16 cellular contexts compared by ENCODE assay signal in the genomic region with DNA sequence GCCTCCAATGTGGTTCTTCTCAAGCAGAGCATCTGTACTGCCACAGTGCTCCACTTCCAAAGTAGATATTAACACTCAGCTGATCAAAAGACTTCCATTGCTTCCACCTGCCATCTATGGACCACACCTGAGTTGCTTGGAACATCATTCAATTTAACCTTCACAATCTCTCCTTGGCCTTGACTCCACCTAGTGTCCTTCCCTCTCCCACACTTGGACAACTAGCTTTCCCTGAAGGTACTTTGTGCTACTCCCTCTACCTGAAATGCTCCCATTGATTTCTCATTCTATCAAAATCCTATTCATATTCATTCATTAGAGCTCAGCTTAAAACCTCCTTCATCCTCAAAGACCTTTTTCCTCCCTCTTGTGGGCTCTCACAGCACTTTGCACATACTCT. TPM values are rescaled to one million over a fixed set of nuclear protein-coding genes. Genes with fewer than 3 reads are reported as not detected.
A peak's percentile ranks its signal among the peaks of the same experiment; 100 is the strongest.
DNase-seq lines count a peak whose midpoint lies in the region; ATAC-seq and TF ChIP-seq lines count a peak whose summit lies in the region.
"Had no signal": no experiment of that assay in that cellular context is flagged by ENCODE, and none has a peak within 500 bp of the region (broad histone marks: within the 10 kb centered on the region; RNA-seq: fewer than 3 reads in every experiment).

No MANE protein-coding gene starts in this region.

- no peak overlapping the region for H2AFZ ChIP-seq in SK-N-SH (ENCODE audit: low read depth)
- H2AFZ ChIP-seq in OCI-LY7 (ENCODE audit: low read length), result no peak overlapping the region

- H3K4me1 ChIP-seq in SK-N-SH (ENCODE audit: control insufficient read depth in 1 of 2, insufficient read depth in 2 of 2, low read depth in 1 of 2, low read length in 1 of 2) (peaks cover 0 to 20% of the 10 kb centered on the region in 2 experiments; a peak in 2 of 4 replicates), foreskin keratinocyte (peaks cover 14% of the 10 kb centered on the region), upper lobe of right lung (no peaks in the 10 kb centered on the region), OCI-LY7 (ENCODE audit: insufficient read depth, low read length, poor library complexity, severe bottlenecking) (no peaks in the 10 kb centered on the region)
- H3K4me1 ChIP-seq: upper lobe of left lung had no signal

- no peaks in the 10 kb centered on the region for H3K79me2 ChIP-seq in SK-N-SH (ENCODE audit: insufficient read depth)
- no peaks in the 10 kb centered on the region for H3K79me2 ChIP-seq in OCI-LY7 (ENCODE audit: insufficient read depth, low read depth, low read length)

- intact Hi-C loops in upper lobe of right lung (cut with DNase I), result no loop called here
- intact Hi-C loops in OCI-LY7 (cut with micrococcal nuclease; ENCODE audit: unreplicated experiment), result no loop called here

- no peaks in the 10 kb centered on the region for H3K9me3 ChIP-seq in SK-N-SH
- H3K9me3 ChIP-seq in upper lobe of right lung, result no peaks in the 10 kb centered on the region
- no peaks in the 10 kb centered on the region for H3K9me3 ChIP-seq in OCI-LY7 (ENCODE audit: low read length)
- H3K9me3 ChIP-seq: upper lobe of left lung had no signal

- H3K4me1 Mint-ChIP-seq in WTC11, result peaks cover 13% of the 10 kb centered on the region
- H3K4me1 Mint-ChIP-seq: activated naive CD8-positive, alpha-beta T cell treated with anti-CD3 and anti-CD28 coated beads, Interleukin-2, amount 10 ng/mL, durations not matched to agents 7 days and 5 days; T-cell had no signal

- CTCF ChIA-PET in SK-N-SH (lab: Yijun Ruan, JAX) (interaction anchor here (1.1 to 3.1 kb wide), 2 partner anchors 114 to 116 kb away, joined by 3 to 15 read pairs; no protein-coding TSS in a partner anchor), WTC11 (lab: Charles Lee) (interaction anchor here (0.9 to 3.5 kb wide), 4 partner anchors 48 to 145 kb away, joined by 3 to 20 read pairs (median 3); no protein-coding TSS in a partner anchor), OCI-LY7 (lab: Charles Lee; ENCODE audit: unreplicated experiment) (no interaction called here)

- no peaks in the 10 kb centered on the region for H3K9me3 Mint-ChIP-seq in WTC11
- H3K9me3 Mint-ChIP-seq: activated naive CD8-positive, alpha-beta T cell treated with anti-CD3 and anti-CD28 coated beads, Interleukin-2, amount 10 ng/mL, durations not matched to agents 7 days and 5 days; mesothelial cell of epicardium; T-cell had no signal

- no peak overlapping the region for H3K4me3 Mint-ChIP-seq in WTC11
- H3K4me3 Mint-ChIP-seq: activated naive CD8-positive, alpha-beta T cell treated with anti-CD3 and anti-CD28 coated beads, Interleukin-2, amount 10 ng/mL, durations not matched to agents 7 days and 5 days; mesothelial cell of epicardium; T-cell had no signal

- H3K27me3 Mint-ChIP-seq in WTC11 (ENCODE audit: low read depth), result no peaks in the 10 kb centered on the region

- H3K9me2 ChIP-seq in SK-N-SH, result no peaks in the 10 kb centered on the region
- no peaks in the 10 kb centered on the region for H3K9me2 ChIP-seq in OCI-LY7 (ENCODE audit: insufficient read depth, low read length)

- no peaks in the 10 kb centered on the region for H3F3A ChIP-seq in SK-N-SH (replicated peaks; ENCODE audit: insufficient read depth)

- no peak for DNase-seq in SK-N-SH
- no peak for DNase-seq in WTC11 (ENCODE audit: low spot score)
- DNase-seq in foreskin keratinocyte, result peak in 1 of 2 donors; percentile 29
- DNase-seq in upper lobe of right lung, result no peak
- no peak for DNase-seq in OCI-LY7 (ENCODE audit: low spot score)
- DNase-seq: activated CD4-positive, CD25-positive, alpha-beta regulatory T cell treated with anti-CD3 and anti-CD28 coated beads, Interleukin-2, amount 50 U/mL, for 72 hours; activated naive CD8-positive, alpha-beta T cell treated with anti-CD3 and anti-CD28 coated beads, Interleukin-2, amount 10 ng/mL, durations not matched to agents 7 days and 5 days; activated T-cell treated with anti-CD3 and anti-CD28 coated beads for 4 hours; NCI-H2081 treated with DMSO at 0.1 percent for 48 hours; stimulated activated CD4-positive, alpha-beta T cell treated with anti-CD3 and anti-CD28 coated beads, Interleukin-15, amount 100 ng/mL, for 24 hours; T-cell; upper lobe of left lung had no signal

- BruUV-seq in OCI-LY7 (replicated peaks; lab: Mats Ljungman, UMichigan), result no TSS peak

- no peak overlapping the region for H3K9ac ChIP-seq in SK-N-SH

- H4K20me1 ChIP-seq in SK-N-SH (ENCODE audit: insufficient read depth) (no peaks in the 10 kb centered on the region), OCI-LY7 (ENCODE audit: insufficient read depth, low read length) (no peaks in the 10 kb centered on the region)

- no peak for ATAC-seq in SK-N-SH treated with all-trans-retinoic acid at 6 μM for 48 hours
- ATAC-seq in WTC11, result peak; percentile 34; the same call in 1 of the 2 replicates
- no peak for ATAC-seq in foreskin keratinocyte
- peak; percentile 74 for ATAC-seq in upper lobe of right lung
- ATAC-seq in GM19452 (IDR thresholded peaks at IDR 0.05; ENCODE audit: unreplicated experiment), result no peak
- no peak for ATAC-seq in HG03460 (IDR thresholded peaks at IDR 0.05; ENCODE audit: unreplicated experiment)
- ATAC-seq: T-cell had no signal

- H3K4me2 ChIP-seq in SK-N-SH (no peak overlapping the region), OCI-LY7 (ENCODE audit: low read length) (no peak overlapping the region)

- TF ChIP-seq RAD21 in SK-N-SH (IDR thresholded peaks at IDR 0.05; ENCODE audit: low read length), result no peak

- no peak overlapping the region for H3K27ac Mint-ChIP-seq in WTC11
- H3K27ac Mint-ChIP-seq: activated naive CD8-positive, alpha-beta T cell treated with anti-CD3 and anti-CD28 coated beads, Interleukin-2, amount 10 ng/mL, durations not matched to agents 7 days and 5 days; mesothelial cell of epicardium; T-cell had no signal

- H3K27ac ChIP-seq in SK-N-SH (ENCODE audit: low read depth in 2 of 2, low read length in 1 of 2), result peak overlapping the region in 1 of 2 experiments; percentile 60; a peak in 1 of 4 replicates
- no peak overlapping the region for H3K27ac ChIP-seq in foreskin keratinocyte
- H3K27ac ChIP-seq in upper lobe of right lung, result no peak overlapping the region
- H3K27ac ChIP-seq in OCI-LY7 (ENCODE audit: low read depth, low read length, poor library complexity, severe bottlenecking), result no peak overlapping the region
- H3K27ac ChIP-seq: upper lobe of left lung had no signal

- H3K36me3 Mint-ChIP-seq in WTC11, result no peaks in the 10 kb centered on the region
- H3K36me3 Mint-ChIP-seq: activated naive CD8-positive, alpha-beta T cell treated with anti-CD3 and anti-CD28 coated beads, Interleukin-2, amount 10 ng/mL, durations not matched to agents 7 days and 5 days; mesothelial cell of epicardium; T-cell had no signal

- peak; percentile 19 for TF ChIP-seq CTCF in SK-N-SH (IDR thresholded peaks at IDR 0.05)
- TF ChIP-seq CTCF in WTC11 (IDR thresholded peaks at IDR 0.05), result no peak
- peak; percentile 54 for TF ChIP-seq CTCF in foreskin keratinocyte (conservative IDR thresholded peaks at IDR 0.05)
- TF ChIP-seq CTCF in upper lobe of right lung (IDR thresholded peaks at IDR 0.05), result peak; percentile 21
- no peak for TF ChIP-seq CTCF in OCI-LY7 (conservative IDR thresholded peaks at IDR 0.05; ENCODE audit: low read length)

- H3K27me3 ChIP-seq in SK-N-SH (ENCODE audit: insufficient read depth) (no peaks in the 10 kb centered on the region), foreskin keratinocyte (no peaks in the 10 kb centered on the region), upper lobe of right lung (no peaks in the 10 kb centered on the region)
- H3K27me3 ChIP-seq: upper lobe of left lung had no signal

- H3K4me3 ChIP-seq in SK-N-SH (ENCODE audit: low read depth in 2 of 2, low read length in 1 of 2) (no peak overlapping the region), upper lobe of right lung (no peak overlapping the region), OCI-LY7 (ENCODE audit: low read depth, low read length, poor library complexity, severe bottlenecking) (no peak overlapping the region)
- H3K4me3 ChIP-seq: upper lobe of left lung had no signal

- POLR2A ChIA-PET in SK-N-SH (lab: Yijun Ruan, JAX), result interaction anchor here (1.2 to 1.7 kb wide), 2 partner anchors 48 to 49 kb away, joined by 3 read pairs; partner anchors contain the start of gene SEPTIN10
- POLR2A ChIA-PET in WTC11 (lab: Charles Lee), result no interaction called here
- POLR2A ChIA-PET in OCI-LY7 (lab: Charles Lee), result no interaction called here

- no peaks in the 10 kb centered on the region for H3K36me3 ChIP-seq in SK-N-SH (replicated peaks in 1 of 2; ENCODE audit: control insufficient read depth in 1 of 2, insufficient read depth in 2 of 2, low read length in 1 of 2)
- no peaks in the 10 kb centered on the region for H3K36me3 ChIP-seq in upper lobe of right lung
- no peaks in the 10 kb centered on the region for H3K36me3 ChIP-seq in OCI-LY7 (ENCODE audit: insufficient read depth, low read length)
- H3K36me3 ChIP-seq: upper lobe of left lung had no signal

- no peak for TF ChIP-seq EP300 in SK-N-SH (IDR thresholded peaks at IDR 0.05; ENCODE audit: borderline replicate concordance in 1 of 2, low read depth in 1 of 2, low read length in 1 of 2)

TF ChIP-seq in WTC11, 78 proteins besides CTCF, POLR2A, EP300 and RAD21 (continues in another document):
- no peak for TF ChIP-seq CBFB (CRISPR knock-in tag; IDR thresholded peaks at IDR 0.05; ENCODE audit: low read depth)

RNA-seq across cellular contexts. Expression of gene SOWAHC, which starts 48.7 kb away (rescaled TPM):
- polyA plus RNA-seq in SK-N-SH (2012; rRNA removed) (2.4 and 2.9 TPM in 2 replicates), foreskin keratinocyte (10.1 and 11.5 TPM in 2 replicates)
- polyA plus RNA-seq in SK-N-SH (2012; cell fraction: cytosol; rRNA removed), result 3.1 and 3.4 TPM in 2 replicates
- 2.2 and 2.4 TPM in 2 replicates for polyA plus RNA-seq in SK-N-SH (2012; cell fraction: nucleus; rRNA removed)
- total RNA-seq in WTC11 (2021) (14.2 to 18.6 TPM (median 14.5 TPM) in 3 replicates), foreskin keratinocyte (30.8 and 31.2 TPM in 2 replicates), upper lobe of right lung (19.9 TPM), OCI-LY7 (2022) (not detected in 2 replicates)
- total RNA-seq in OCI-LY7 (2014; rRNA removed; shearing (Covaris generic)), result not detected in 2 replicates

RNA-seq across cellular contexts. Expression of gene SEPTIN10, which starts 49.1 kb away (rescaled TPM):
- 39.1 and 46.5 TPM in 2 replicates for polyA plus RNA-seq in SK-N-SH (2012; rRNA removed)
- 61.3 and 64.1 TPM in 2 replicates for polyA plus RNA-seq in SK-N-SH (2012; cell fraction: cytosol; rRNA removed)
- polyA plus RNA-seq in SK-N-SH (2012; cell fraction: nucleus; rRNA removed), result 21.0 and 32.9 TPM in 2 replicates
- 86.8 to 92.1 TPM (median 90.1 TPM) in 3 replicates for total RNA-seq in WTC11 (2021)
- 93.4 and 100 TPM in 2 replicates for total RNA-seq in foreskin keratinocyte
- polyA plus RNA-seq in foreskin keratinocyte, result 31.6 and 37.3 TPM in 2 replicates
- 83.7 TPM for total RNA-seq in upper lobe of right lung
- total RNA-seq in OCI-LY7 (2014; rRNA removed; shearing (Covaris generic)), result not detected in 2 replicates
- total RNA-seq in OCI-LY7 (2022), result not detected in 2 replicates

Comparison
In these comparisons a context has a peak if more than half of its experiments do, and no peak if none do; other contexts are left out.
1. CTCF ChIP-seq: peak in SK-N-SH (single experiment), foreskin keratinocyte (single experiment) and upper lobe of right lung (single experiment); none in WTC11 (single experiment) and OCI-LY7 (single experiment).
2. ATAC-seq: peak in WTC11 (single experiment) and upper lobe of right lung (single experiment); none in SK-N-SH treated with all-trans-retinoic acid at 6 μM for 48 hours (single experiment), foreskin keratinocyte (single experiment), GM19452 (single experiment) and HG03460 (single experiment).
3. RNA of gene SOWAHC, which starts 48.7 kb away (total RNA-seq): 30.8 to 31.2 TPM in foreskin keratinocyte, 19.9 TPM in upper lobe of right lung (single experiment) and 14.2 to 18.6 TPM in WTC11; not detected in OCI-LY7; every median in the first group is over 10 times any median in the second.
4. RNA of gene SEPTIN10, which starts 49.1 kb away (total RNA-seq): 93.4 to 100 TPM in foreskin keratinocyte, 86.8 to 92.1 TPM in WTC11 and 83.7 TPM in upper lobe of right lung (single experiment); not detected in OCI-LY7; every median in the first group is over 10 times any median in the second.
5. Of the 6 proteins assayed by ChIP-seq in both WTC11 and SK-N-SH: peak only in WTC11: none; only in SK-N-SH: CTCF; in both: none; in neither: 5.